Comparison of ENCODE assay signal across 22 cellular contexts in the genomic region with DNA sequence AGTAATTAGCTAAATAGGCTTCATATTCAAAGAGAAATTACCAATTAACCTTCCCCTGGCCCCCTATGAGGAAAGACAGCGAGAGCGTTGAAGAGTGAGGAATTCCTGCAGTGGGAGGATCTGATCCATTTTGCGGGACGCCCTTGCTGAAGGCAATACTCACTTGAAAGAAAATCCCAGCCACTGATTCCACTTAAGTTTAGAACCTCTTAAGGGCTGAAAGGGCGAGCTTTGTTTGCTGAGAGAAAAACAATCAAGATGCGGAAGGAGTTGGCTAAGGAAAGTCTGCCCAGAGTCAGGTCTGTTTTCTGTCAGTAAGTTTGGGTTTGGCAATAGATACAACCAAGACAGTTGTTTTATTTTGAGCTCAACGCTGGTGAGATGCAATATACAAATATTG.
DNase-seq lines count a peak whose midpoint lies in the region; ATAC-seq, FAIRE-seq and TF ChIP-seq lines count a peak whose summit lies in the region.
"Had no signal": no experiment of that assay in that cellular context is flagged by ENCODE, and none has a peak within 500 bp of the region (broad histone marks: within the 10 kb centered on the region; RNA-seq: fewer than 3 reads in every experiment).

No MANE protein-coding gene starts in this region.

- no peak overlapping the region for H3K4me3 ChIP-seq in cardiac muscle cell
- no peak overlapping the region for H3K4me3 ChIP-seq in endodermal cell (ENCODE audit: low read length)
- no peak overlapping the region for H3K4me3 ChIP-seq in kidney (ENCODE audit: low read length in 2 of 2)
- H3K4me3 ChIP-seq: BLaER1 had no signal

- H3K27ac Mint-ChIP-seq in endodermal cell: peak overlapping the region; percentile 59
- H3K27ac Mint-ChIP-seq in type B pancreatic cell: peak overlapping the region; percentile 48
- H3K27ac Mint-ChIP-seq: activated CD4-positive, alpha-beta memory T cell treated with anti-CD3 and anti-CD28 coated beads for 36 hours; activated T-cell treated with anti-CD3 and anti-CD28 coated beads, Interleukin-2, amount 50 U/mL, for 24 hours had no signal

- H3K27me3 Mint-ChIP-seq in endodermal cell (ENCODE audit: insufficient read depth) (no peaks in the 10 kb centered on the region), type B pancreatic cell (no peaks in the 10 kb centered on the region)

- TF ChIP-seq CTCF in cardiac muscle cell (IDR thresholded peaks at IDR 0.05; ENCODE audit: low read depth, low read length) (no peak), endodermal cell (conservative IDR thresholded peaks at IDR 0.05) (no peak), type B pancreatic cell (conservative IDR thresholded peaks at IDR 0.05) (no peak), kidney (IDR thresholded peaks at IDR 0.05; ENCODE audit: borderline replicate concordance, extremely low read depth, insufficient read depth) (no peak)

- no peak for FAIRE-seq in kidney (lab: Jason Lieb, UNC)
- FAIRE-seq: A204.1, astrocyte, D721Med, GM12892 had no signal

- H3K9me3 Mint-ChIP-seq in endodermal cell: no peaks in the 10 kb centered on the region
- H3K9me3 Mint-ChIP-seq in type B pancreatic cell: peaks cover 7% of the 10 kb centered on the region
- H3K9me3 Mint-ChIP-seq: activated CD4-positive, alpha-beta memory T cell treated with anti-CD3 and anti-CD28 coated beads for 36 hours; activated T-cell treated with anti-CD3 and anti-CD28 coated beads, Interleukin-2, amount 50 U/mL, for 24 hours had no signal

- H3K9ac ChIP-seq in endodermal cell (ENCODE audit: extremely low read depth, low read length, poor library complexity, severe bottlenecking): no peak overlapping the region
- no peak overlapping the region for H3K9ac ChIP-seq in kidney (ENCODE audit: low read length in 2 of 2)
- H3K9ac ChIP-seq: BLaER1 had no signal

- DNase-seq in cardiac muscle cell (ENCODE audit: low read depth in 1 of 2, low spot score in 1 of 2) (peak; percentile 54 to 83), left cardiac atrium (no peak), endodermal cell (peak; percentile 62), iPS-NIHi11 (ENCODE audit: low spot score) (peak; percentile 56), type B pancreatic cell (ENCODE audit: extremely low spot score, unreplicated experiment) (no peak), kidney (no peak)
- DNase-seq: activated CD4-positive, alpha-beta memory T cell treated with anti-CD3 and anti-CD28 coated beads for 36 hours; activated naive CD4-positive, alpha-beta T cell treated with Interleukin-2 at 50 U/mL for 16 hours; activated T-cell treated with anti-CD3 and anti-CD28 coated beads, Interleukin-2, amount 50 U/mL, for 24 hours; hippocampal formation; left colon; NCI-H1105; NCI-H2081; NCI-H524; WERI-Rb-1 had no signal

- peaks cover 22% of the 10 kb centered on the region for H3K4me1 Mint-ChIP-seq in endodermal cell
- peaks cover 4% of the 10 kb centered on the region for H3K4me1 Mint-ChIP-seq in type B pancreatic cell (ENCODE audit: unreplicated experiment)

- ATAC-seq in left cardiac atrium (no peak), HG02623 (IDR thresholded peaks at IDR 0.05; ENCODE audit: unreplicated experiment) (no peak), HG02938 (IDR thresholded peaks at IDR 0.05; ENCODE audit: unreplicated experiment) (no peak)
- ATAC-seq: left colon had no signal

- H3K36me3 Mint-ChIP-seq in endodermal cell (ENCODE audit: low read depth) (no peaks in the 10 kb centered on the region), type B pancreatic cell (no peaks in the 10 kb centered on the region)
- H3K36me3 Mint-ChIP-seq: activated CD4-positive, alpha-beta memory T cell treated with anti-CD3 and anti-CD28 coated beads for 36 hours had no signal

- no peaks in the 10 kb centered on the region for H3K27me3 ChIP-seq in cardiac muscle cell
- no peaks in the 10 kb centered on the region for H3K27me3 ChIP-seq in endodermal cell (ENCODE audit: control insufficient read depth, insufficient read depth, low read length, poor library complexity, severe bottlenecking)
- H3K27me3 ChIP-seq: BLaER1 had no signal

- intact Hi-C loops in left cardiac atrium (cut with DNase I): no loop called here
- intact Hi-C loops in kidney (cut with DNase I): no loop called here

- H3K27ac ChIP-seq in cardiac muscle cell (peak overlapping the region; percentile 20), endodermal cell (ENCODE audit: low read depth, low read length) (no peak overlapping the region), kidney (ENCODE audit: low read depth in 2 of 2, low read length in 2 of 2) (no peak overlapping the region)
- H3K27ac ChIP-seq: BLaER1, WERI-Rb-1 had no signal

- no peak overlapping the region for H3K4me3 Mint-ChIP-seq in endodermal cell
- H3K4me3 Mint-ChIP-seq in type B pancreatic cell: no peak overlapping the region
- H3K4me3 Mint-ChIP-seq: activated CD4-positive, alpha-beta memory T cell treated with anti-CD3 and anti-CD28 coated beads for 36 hours; activated T-cell treated with anti-CD3 and anti-CD28 coated beads, Interleukin-2, amount 50 U/mL, for 24 hours had no signal

- H3K9me3 ChIP-seq in cardiac muscle cell (ENCODE audit: low read depth) (no peaks in the 10 kb centered on the region), endodermal cell (ENCODE audit: control insufficient read depth, low read length) (no peaks in the 10 kb centered on the region), kidney (ENCODE audit: control insufficient read depth in 1 of 2, low read length in 2 of 2) (no peaks in the 10 kb centered on the region)
- H3K9me3 ChIP-seq: BLaER1 had no signal

- H3K36me3 ChIP-seq in cardiac muscle cell (no peaks in the 10 kb centered on the region), endodermal cell (ENCODE audit: control insufficient read depth, insufficient read depth, low read length) (no peaks in the 10 kb centered on the region), kidney (ENCODE audit: control insufficient read depth in 1 of 2, insufficient read depth in 2 of 2, low read length in 2 of 2) (no peaks in the 10 kb centered on the region)
- H3K36me3 ChIP-seq: BLaER1, WERI-Rb-1 had no signal

- WGBS in endodermal cell (ENCODE audit: insufficient coverage in 1 of 2, insufficient read length in 1 of 2), 2 experiments: 14 to 42% methylated on average over 2 to 7 of the region's 7 CpGs

- H3K4me1 ChIP-seq in cardiac muscle cell (ENCODE audit: low read depth) (peaks cover 9% of the 10 kb centered on the region), endodermal cell (ENCODE audit: control insufficient read depth, insufficient read depth, low read length) (no peaks in the 10 kb centered on the region), kidney (ENCODE audit: control insufficient read depth in 1 of 2, insufficient read depth in 1 of 2, low read depth in 1 of 2, low read length in 2 of 2) (no peaks in the 10 kb centered on the region)

Comparison
In these comparisons a context has a peak if more than half of its experiments do, and no peak if none do; other contexts are left out.
1. DNase-seq: peak in cardiac muscle cell (2 of 2), endodermal cell (single experiment) and iPS-NIHi11 (single experiment); none in left cardiac atrium (single experiment), type B pancreatic cell (single experiment) and kidney (single experiment).